Comparison of ENCODE assay signal across 16 cellular contexts in the genomic region with DNA sequence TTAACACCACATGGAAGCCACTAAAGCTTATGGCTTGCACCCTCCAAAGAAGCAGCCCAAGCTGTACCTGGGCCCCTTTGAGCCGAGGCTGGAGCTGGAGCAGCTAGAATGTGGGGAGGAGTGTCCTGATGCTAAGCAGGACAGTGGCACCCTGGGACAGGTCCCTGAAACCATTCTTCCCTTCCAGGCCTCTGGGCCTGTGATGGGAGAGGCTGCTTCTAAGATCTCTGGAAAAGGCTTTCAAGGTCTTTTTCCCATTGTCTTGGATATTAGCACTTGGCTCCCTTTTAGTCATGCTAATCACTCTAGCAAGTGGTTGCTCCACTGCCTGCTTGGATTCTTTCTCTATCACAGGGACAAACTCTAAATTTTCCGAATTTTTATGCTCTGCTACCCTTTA.
"Had no signal": no experiment of that assay in that cellular context is flagged by ENCODE, and none has a peak within 500 bp of the region (broad histone marks: within the 10 kb centered on the region; RNA-seq: fewer than 3 reads in every experiment).

No MANE protein-coding gene starts in this region.

- H3K4me3 Mint-ChIP-seq: activated CD4-positive, alpha-beta memory T cell treated with anti-CD3 and anti-CD28 coated beads for 36 hours; activated naive CD4-positive, alpha-beta T cell treated with anti-CD3 and anti-CD28 coated beads for 36 hours; activated T-helper 1 cell treated with anti-CD3 and anti-CD28 coated beads, Interleukin-12 subunit alpha, Interleukin-12 subunit beta, Interleukin-2, Interleukin-4 antibody, amounts not matched to agents 30 ng/mL and 10 ng/mL and 1 ng/mL, durations not matched to agents 14 hours and 24 hours and 36 hours; nephron had no signal

- H3K27me3 Mint-ChIP-seq: activated CD4-positive, alpha-beta memory T cell treated with anti-CD3 and anti-CD28 coated beads for 36 hours; progenitor cell of endocrine pancreas; stimulated activated naive CD8-positive, alpha-beta T cell treated with anti-CD3 and anti-CD28 coated beads, Interleukin-15, amount 100 ng/mL, for 72 hours had no signal

- H3K4me1 Mint-ChIP-seq: nephron had no signal

- H3K4me1 ChIP-seq: left ventricle myocardium inferior, right atrium auricular region, upper lobe of left lung had no signal

- H3K27me3 ChIP-seq: dorsolateral prefrontal cortex, gastrocnemius medialis, heart right ventricle, right atrium auricular region, upper lobe of left lung had no signal

- H3K4me3 ChIP-seq: dorsolateral prefrontal cortex, gastrocnemius medialis, heart right ventricle, left ventricle myocardium inferior, right atrium auricular region, upper lobe of left lung had no signal

- H3K27ac ChIP-seq: dorsolateral prefrontal cortex, gastrocnemius medialis, left ventricle myocardium inferior, right atrium auricular region, VCaP had no signal

- DNase-seq: activated CD4-positive, alpha-beta memory T cell treated with anti-CD3 and anti-CD28 coated beads for 36 hours; activated CD8-positive, alpha-beta memory T cell treated with anti-CD3 and anti-CD28 coated beads, Interleukin-2, amount 50 U/mL, for 4 hours; activated naive CD4-positive, alpha-beta T cell treated with anti-CD3 and anti-CD28 coated beads for 36 hours; dorsolateral prefrontal cortex; erythroblast; gastrocnemius medialis; heart right ventricle; left ventricle myocardium inferior; occipital lobe; stimulated activated naive CD8-positive, alpha-beta T cell treated with anti-CD3 and anti-CD28 coated beads, Interleukin-15, amount 100 ng/mL, for 72 hours; upper lobe of left lung had no signal

- H3K36me3 ChIP-seq: left ventricle myocardium inferior, right atrium auricular region, upper lobe of left lung had no signal

- H3K9me3 ChIP-seq: gastrocnemius medialis, right atrium auricular region, upper lobe of left lung had no signal

- ATAC-seq: gastrocnemius medialis had no signal

- H3K27ac Mint-ChIP-seq: activated CD4-positive, alpha-beta memory T cell treated with anti-CD3 and anti-CD28 coated beads for 36 hours; activated naive CD4-positive, alpha-beta T cell treated with anti-CD3 and anti-CD28 coated beads for 36 hours; nephron; progenitor cell of endocrine pancreas had no signal
